In the genomic region with DNA sequence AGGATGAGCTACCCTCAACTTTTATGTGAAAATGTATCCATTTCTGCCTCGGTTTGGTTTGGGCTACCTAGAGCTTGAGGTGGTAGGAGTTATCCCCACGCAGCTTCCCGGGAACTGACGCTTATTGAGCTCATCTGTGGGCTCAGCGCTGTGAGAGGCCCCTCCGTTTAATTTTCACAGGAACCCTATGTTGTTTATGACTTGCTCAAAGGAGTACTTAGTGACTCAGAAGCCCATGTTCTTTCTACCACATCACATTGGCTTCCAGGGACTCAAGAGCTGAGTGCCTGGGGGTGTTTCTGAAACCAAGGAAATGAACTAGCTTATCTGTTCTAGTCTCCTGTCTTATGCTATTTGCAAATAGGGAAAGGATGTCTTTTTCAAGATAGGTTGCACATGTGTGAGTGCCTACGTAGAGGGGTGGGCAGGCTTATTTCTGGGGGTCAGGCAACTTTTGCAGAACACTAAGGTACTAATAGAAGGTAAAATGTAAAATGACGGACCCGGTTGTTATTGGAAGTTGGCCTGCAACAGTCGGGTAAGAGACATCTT, we compare ENCODE assay signal across 1 cellular context.
TF ChIP-seq lines count a peak whose summit lies in the region.

No MANE protein-coding gene starts in this region.

TF ChIP-seq in K562, 482 proteins besides CTCF, POLR2A, EP300 and RAD21 (continued from another document and continues in another):
- TF ChIP-seq, protein P1, sequence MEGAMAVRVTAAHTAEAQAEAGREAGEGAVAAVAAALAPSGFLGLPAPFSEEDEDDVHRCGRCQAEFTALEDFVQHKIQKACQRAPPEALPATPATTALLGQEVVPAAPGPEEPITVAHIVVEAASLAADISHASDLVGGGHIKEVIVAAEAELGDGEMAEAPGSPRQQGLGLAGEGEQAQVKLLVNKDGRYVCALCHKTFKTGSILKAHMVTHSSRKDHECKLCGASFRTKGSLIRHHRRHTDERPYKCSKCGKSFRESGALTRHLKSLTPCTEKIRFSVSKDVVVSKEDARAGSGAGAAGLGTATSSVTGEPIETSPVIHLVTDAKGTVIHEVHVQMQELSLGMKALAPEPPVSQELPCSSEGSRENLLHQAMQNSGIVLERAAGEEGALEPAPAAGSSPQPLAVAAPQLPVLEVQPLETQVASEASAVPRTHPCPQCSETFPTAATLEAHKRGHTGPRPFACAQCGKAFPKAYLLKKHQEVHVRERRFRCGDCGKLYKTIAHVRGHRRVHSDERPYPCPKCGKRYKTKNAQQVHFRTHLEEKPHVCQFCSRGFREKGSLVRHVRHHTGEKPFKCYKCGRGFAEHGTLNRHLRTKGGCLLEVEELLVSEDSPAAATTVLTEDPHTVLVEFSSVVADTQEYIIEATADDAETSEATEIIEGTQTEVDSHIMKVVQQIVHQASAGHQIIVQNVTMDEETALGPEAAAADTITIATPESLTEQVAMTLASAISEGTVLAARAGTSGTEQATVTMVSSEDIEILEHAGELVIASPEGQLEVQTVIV (CRISPR knock-in tag; IDR thresholded peaks at IDR 0.05; ENCODE audit: borderline replicate concordance), result no peak
- TF ChIP-seq ZNF263 (CRISPR knock-in tag; IDR thresholded peaks at IDR 0.05; ENCODE audit: borderline replicate concordance) (no peak), ADNP (tag; IDR thresholded peaks at IDR 0.05) (no peak), FOXK1 (CRISPR knock-in tag; IDR thresholded peaks at IDR 0.05; ENCODE audit: borderline replicate concordance) (no peak), ZNF311 (CRISPR knock-in tag; IDR thresholded peaks at IDR 0.05) (0 out of 2 replicates have a peak, but pooled peaks have one; percentile 38), MAFF (IDR thresholded peaks at IDR 0.05; ENCODE audit: low read length) (no peak), SMAD3 (CRISPR knock-in tag; conservative IDR thresholded peaks at IDR 0.05) (no peak), TCF3 (CRISPR knock-in tag; IDR thresholded peaks at IDR 0.05) (peak; percentile 59), ZNF764 (CRISPR knock-in tag; IDR thresholded peaks at IDR 0.05; ENCODE audit: low read depth) (no peak), ZNF165 (CRISPR knock-in tag; IDR thresholded peaks at IDR 0.05; ENCODE audit: borderline replicate concordance) (no peak), DMBX1 (CRISPR knock-in tag; IDR thresholded peaks at IDR 0.05; ENCODE audit: borderline replicate concordance) (no peak; the same call in 1 of the 2 replicates), ZNF778 (CRISPR knock-in tag; IDR thresholded peaks at IDR 0.05) (no peak), ZNF239 (CRISPR knock-in tag; IDR thresholded peaks at IDR 0.05) (no peak), ZNF589 (CRISPR knock-in tag; IDR thresholded peaks at IDR 0.05; ENCODE audit: low read depth) (peak; percentile 56; the same call in 1 of the 2 replicates), TEAD4 (IDR thresholded peaks at IDR 0.05; ENCODE audit: low read length) (peak; percentile 58; the same call in 1 of the 2 replicates), TEAD4 (CRISPR knock-in tag; IDR thresholded peaks at IDR 0.05; ENCODE audit: borderline replicate concordance) (no peak), SLC30A9 (CRISPR knock-in tag; IDR thresholded peaks at IDR 0.05) (no peak), GTF2A2 (tag; IDR thresholded peaks at IDR 0.05) (no peak), BRCA1 (IDR thresholded peaks at IDR 0.05) (no peak), BRCA1 (CRISPR knock-in tag; IDR thresholded peaks at IDR 0.05) (no peak), TEAD1 (CRISPR knock-in tag; IDR thresholded peaks at IDR 0.05) (no peak), CBFA2T2 (conservative IDR thresholded peaks at IDR 0.05) (0 out of 2 replicates have a peak, but pooled peaks have one; percentile 27), SRF (CRISPR knock-in tag; IDR thresholded peaks at IDR 0.05) (no peak), MEF2D (tag; conservative IDR thresholded peaks at IDR 0.05; ENCODE audit: low read depth) (no peak), TAL1 (IDR thresholded peaks at IDR 0.05) (no peak), OTX1 (CRISPR knock-in tag; IDR thresholded peaks at IDR 0.05) (no peak), HDAC1 (IDR thresholded peaks at IDR 0.05) (no peak)
- TF ChIP-seq, protein P2, sequence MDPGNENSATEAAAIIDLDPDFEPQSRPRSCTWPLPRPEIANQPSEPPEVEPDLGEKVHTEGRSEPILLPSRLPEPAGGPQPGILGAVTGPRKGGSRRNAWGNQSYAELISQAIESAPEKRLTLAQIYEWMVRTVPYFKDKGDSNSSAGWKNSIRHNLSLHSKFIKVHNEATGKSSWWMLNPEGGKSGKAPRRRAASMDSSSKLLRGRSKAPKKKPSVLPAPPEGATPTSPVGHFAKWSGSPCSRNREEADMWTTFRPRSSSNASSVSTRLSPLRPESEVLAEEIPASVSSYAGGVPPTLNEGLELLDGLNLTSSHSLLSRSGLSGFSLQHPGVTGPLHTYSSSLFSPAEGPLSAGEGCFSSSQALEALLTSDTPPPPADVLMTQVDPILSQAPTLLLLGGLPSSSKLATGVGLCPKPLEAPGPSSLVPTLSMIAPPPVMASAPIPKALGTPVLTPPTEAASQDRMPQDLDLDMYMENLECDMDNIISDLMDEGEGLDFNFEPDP (CRISPR knock-in tag; IDR thresholded peaks at IDR 0.05), result no peak
- TF ChIP-seq, protein P3, sequence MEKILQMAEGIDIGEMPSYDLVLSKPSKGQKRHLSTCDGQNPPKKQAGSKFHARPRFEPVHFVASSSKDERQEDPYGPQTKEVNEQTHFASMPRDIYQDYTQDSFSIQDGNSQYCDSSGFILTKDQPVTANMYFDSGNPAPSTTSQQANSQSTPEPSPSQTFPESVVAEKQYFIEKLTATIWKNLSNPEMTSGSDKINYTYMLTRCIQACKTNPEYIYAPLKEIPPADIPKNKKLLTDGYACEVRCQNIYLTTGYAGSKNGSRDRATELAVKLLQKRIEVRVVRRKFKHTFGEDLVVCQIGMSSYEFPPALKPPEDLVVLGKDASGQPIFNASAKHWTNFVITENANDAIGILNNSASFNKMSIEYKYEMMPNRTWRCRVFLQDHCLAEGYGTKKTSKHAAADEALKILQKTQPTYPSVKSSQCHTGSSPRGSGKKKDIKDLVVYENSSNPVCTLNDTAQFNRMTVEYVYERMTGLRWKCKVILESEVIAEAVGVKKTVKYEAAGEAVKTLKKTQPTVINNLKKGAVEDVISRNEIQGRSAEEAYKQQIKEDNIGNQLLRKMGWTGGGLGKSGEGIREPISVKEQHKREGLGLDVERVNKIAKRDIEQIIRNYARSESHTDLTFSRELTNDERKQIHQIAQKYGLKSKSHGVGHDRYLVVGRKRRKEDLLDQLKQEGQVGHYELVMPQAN (IDR thresholded peaks at IDR 0.05; ENCODE audit: borderline replicate concordance), result no peak
- TF ChIP-seq, protein P4, sequence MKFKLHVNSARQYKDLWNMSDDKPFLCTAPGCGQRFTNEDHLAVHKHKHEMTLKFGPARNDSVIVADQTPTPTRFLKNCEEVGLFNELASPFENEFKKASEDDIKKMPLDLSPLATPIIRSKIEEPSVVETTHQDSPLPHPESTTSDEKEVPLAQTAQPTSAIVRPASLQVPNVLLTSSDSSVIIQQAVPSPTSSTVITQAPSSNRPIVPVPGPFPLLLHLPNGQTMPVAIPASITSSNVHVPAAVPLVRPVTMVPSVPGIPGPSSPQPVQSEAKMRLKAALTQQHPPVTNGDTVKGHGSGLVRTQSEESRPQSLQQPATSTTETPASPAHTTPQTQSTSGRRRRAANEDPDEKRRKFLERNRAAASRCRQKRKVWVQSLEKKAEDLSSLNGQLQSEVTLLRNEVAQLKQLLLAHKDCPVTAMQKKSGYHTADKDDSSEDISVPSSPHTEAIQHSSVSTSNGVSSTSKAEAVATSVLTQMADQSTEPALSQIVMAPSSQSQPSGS (CRISPR knock-in tag; IDR thresholded peaks at IDR 0.05), result no peak
- TF ChIP-seq, protein P5, sequence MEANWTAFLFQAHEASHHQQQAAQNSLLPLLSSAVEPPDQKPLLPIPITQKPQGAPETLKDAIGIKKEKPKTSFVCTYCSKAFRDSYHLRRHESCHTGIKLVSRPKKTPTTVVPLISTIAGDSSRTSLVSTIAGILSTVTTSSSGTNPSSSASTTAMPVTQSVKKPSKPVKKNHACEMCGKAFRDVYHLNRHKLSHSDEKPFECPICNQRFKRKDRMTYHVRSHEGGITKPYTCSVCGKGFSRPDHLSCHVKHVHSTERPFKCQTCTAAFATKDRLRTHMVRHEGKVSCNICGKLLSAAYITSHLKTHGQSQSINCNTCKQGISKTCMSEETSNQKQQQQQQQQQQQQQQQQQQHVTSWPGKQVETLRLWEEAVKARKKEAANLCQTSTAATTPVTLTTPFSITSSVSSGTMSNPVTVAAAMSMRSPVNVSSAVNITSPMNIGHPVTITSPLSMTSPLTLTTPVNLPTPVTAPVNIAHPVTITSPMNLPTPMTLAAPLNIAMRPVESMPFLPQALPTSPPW (CRISPR knock-in tag; IDR thresholded peaks at IDR 0.05), result no peak; the same call in 1 of the 2 replicates
- TF ChIP-seq, protein P6, sequence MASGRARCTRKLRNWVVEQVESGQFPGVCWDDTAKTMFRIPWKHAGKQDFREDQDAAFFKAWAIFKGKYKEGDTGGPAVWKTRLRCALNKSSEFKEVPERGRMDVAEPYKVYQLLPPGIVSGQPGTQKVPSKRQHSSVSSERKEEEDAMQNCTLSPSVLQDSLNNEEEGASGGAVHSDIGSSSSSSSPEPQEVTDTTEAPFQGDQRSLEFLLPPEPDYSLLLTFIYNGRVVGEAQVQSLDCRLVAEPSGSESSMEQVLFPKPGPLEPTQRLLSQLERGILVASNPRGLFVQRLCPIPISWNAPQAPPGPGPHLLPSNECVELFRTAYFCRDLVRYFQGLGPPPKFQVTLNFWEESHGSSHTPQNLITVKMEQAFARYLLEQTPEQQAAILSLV (tag; IDR thresholded peaks at IDR 0.05), result no peak
- TF ChIP-seq, protein P7, sequence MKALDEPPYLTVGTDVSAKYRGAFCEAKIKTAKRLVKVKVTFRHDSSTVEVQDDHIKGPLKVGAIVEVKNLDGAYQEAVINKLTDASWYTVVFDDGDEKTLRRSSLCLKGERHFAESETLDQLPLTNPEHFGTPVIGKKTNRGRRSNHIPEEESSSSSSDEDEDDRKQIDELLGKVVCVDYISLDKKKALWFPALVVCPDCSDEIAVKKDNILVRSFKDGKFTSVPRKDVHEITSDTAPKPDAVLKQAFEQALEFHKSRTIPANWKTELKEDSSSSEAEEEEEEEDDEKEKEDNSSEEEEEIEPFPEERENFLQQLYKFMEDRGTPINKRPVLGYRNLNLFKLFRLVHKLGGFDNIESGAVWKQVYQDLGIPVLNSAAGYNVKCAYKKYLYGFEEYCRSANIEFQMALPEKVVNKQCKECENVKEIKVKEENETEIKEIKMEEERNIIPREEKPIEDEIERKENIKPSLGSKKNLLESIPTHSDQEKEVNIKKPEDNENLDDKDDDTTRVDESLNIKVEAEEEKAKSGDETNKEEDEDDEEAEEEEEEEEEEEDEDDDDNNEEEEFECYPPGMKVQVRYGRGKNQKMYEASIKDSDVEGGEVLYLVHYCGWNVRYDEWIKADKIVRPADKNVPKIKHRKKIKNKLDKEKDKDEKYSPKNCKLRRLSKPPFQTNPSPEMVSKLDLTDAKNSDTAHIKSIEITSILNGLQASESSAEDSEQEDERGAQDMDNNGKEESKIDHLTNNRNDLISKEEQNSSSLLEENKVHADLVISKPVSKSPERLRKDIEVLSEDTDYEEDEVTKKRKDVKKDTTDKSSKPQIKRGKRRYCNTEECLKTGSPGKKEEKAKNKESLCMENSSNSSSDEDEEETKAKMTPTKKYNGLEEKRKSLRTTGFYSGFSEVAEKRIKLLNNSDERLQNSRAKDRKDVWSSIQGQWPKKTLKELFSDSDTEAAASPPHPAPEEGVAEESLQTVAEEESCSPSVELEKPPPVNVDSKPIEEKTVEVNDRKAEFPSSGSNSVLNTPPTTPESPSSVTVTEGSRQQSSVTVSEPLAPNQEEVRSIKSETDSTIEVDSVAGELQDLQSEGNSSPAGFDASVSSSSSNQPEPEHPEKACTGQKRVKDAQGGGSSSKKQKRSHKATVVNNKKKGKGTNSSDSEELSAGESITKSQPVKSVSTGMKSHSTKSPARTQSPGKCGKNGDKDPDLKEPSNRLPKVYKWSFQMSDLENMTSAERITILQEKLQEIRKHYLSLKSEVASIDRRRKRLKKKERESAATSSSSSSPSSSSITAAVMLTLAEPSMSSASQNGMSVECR (CRISPR knock-in tag; IDR thresholded peaks at IDR 0.05), result no peak
- TF ChIP-seq, protein P8, sequence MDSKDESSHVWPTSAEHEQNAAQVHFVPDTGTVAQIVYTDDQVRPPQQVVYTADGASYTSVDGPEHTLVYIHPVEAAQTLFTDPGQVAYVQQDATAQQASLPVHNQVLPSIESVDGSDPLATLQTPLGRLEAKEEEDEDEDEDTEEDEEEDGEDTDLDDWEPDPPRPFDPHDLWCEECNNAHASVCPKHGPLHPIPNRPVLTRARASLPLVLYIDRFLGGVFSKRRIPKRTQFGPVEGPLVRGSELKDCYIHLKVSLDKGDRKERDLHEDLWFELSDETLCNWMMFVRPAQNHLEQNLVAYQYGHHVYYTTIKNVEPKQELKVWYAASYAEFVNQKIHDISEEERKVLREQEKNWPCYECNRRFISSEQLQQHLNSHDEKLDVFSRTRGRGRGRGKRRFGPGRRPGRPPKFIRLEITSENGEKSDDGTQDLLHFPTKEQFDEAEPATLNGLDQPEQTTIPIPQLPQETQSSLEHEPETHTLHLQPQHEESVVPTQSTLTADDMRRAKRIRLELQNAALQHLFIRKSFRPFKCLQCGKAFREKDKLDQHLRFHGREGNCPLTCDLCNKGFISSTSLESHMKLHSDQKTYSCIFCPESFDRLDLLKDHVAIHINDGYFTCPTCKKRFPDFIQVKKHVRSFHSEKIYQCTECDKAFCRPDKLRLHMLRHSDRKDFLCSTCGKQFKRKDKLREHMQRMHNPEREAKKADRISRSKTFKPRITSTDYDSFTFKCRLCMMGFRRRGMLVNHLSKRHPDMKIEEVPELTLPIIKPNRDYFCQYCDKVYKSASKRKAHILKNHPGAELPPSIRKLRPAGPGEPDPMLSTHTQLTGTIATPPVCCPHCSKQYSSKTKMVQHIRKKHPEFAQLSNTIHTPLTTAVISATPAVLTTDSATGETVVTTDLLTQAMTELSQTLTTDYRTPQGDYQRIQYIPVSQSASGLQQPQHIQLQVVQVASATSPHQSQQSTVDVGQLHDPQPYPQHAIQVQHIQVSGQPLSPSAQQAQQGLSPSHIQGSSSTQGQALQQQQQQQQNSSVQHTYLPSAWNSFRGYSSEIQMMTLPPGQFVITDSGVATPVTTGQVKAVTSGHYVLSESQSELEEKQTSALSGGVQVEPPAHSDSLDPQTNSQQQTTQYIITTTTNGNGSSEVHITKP (IDR thresholded peaks at IDR 0.05; ENCODE audit: partially characterized antibody), result no peak
